38 cellular contexts compared by ENCODE assay signal in genomic region chr18:31946305-31947046, GRCh38.
"Had no signal": no experiment of that assay in that cellular context is flagged by ENCODE, and none has a peak within 500 bp of the region (broad histone marks: within the 10 kb centered on the region; RNA-seq: fewer than 3 reads in every experiment).

No MANE protein-coding gene starts in this region.

- ATAC-seq: body of pancreas; gastrocnemius medialis; left cardiac atrium; left ventricle myocardium superior; sciatic nerve; stimulated activated naive B cell treated with anti-CD40 and anti-IgM and Interleukin-4, amounts not matched to agents 10 μg/mL and 1 μg/mL and 100 μg/mL, for 72 hours; T-cell had no signal

- DNase-seq: activated CD4-positive, alpha-beta T cell treated with anti-CD3 and anti-CD28 coated beads for 4 hours; activated CD4-positive, alpha-beta T cell treated with anti-CD3 and anti-CD28 coated beads, Interleukin-2, amount 50 U/mL, for 4 hours; activated CD8-positive, alpha-beta memory T cell treated with anti-CD3 and anti-CD28 coated beads for 24 hours; activated effector memory CD4-positive, alpha-beta T cell treated with anti-CD3 and anti-CD28 coated beads, Interleukin-2, amount 50 U/mL, for 16 hours; activated naive CD4-positive, alpha-beta T cell treated with anti-CD3 and anti-CD28 coated beads for 36 hours; activated naive CD8-positive, alpha-beta T cell treated with anti-CD3 and anti-CD28 coated beads for 36 hours; adrenal gland; aorta; body of pancreas; cerebellar nuclear complex; dorsolateral prefrontal cortex; effector memory CD4-positive, alpha-beta T cell; erythroblast; gastrocnemius medialis; glutamatergic neuron; left cardiac atrium; left ventricle myocardium superior; naive B cell; nephron progenitor cell; ovary; retina; stimulated activated CD4-positive, alpha-beta T cell treated with anti-CD3 and anti-CD28 coated beads, Interleukin-12 subunit alpha, Interleukin-12 subunit beta, amount 100 ng/mL, for 4 hours; stimulated activated CD4-positive, alpha-beta T cell treated with anti-CD3 and anti-CD28 coated beads, Interleukin-4, amount 100 ng/mL, for 4 hours; stimulated activated CD8-positive, alpha-beta memory T cell treated with anti-CD3 and anti-CD28 coated beads, Interleukin-4, amount 100 ng/mL, for 48 hours; stimulated activated naive B cell treated with anti-CD40 and anti-IgM and Interleukin-4, amounts not matched to agents 10 μg/mL and 1 μg/mL and 100 μg/mL, for 72 hours; stomach; T-cell; thyroid gland; upper lobe of left lung had no signal

- H3K27ac ChIP-seq: adrenal gland, body of pancreas, cardiac muscle cell, coronary artery, dorsolateral prefrontal cortex, gastrocnemius medialis, ovary, prostate gland, skin epidermis, stomach, thyroid gland, upper lobe of left lung, vagina had no signal

- H3K36me3 ChIP-seq: adrenal gland, cardiac muscle cell, gastrocnemius medialis, ovary, prostate gland, stomach, thyroid gland, upper lobe of left lung, vagina had no signal

- H3K4me1 ChIP-seq: prostate gland had no signal

- H3K4me3 Mint-ChIP-seq: activated naive CD4-positive, alpha-beta T cell treated with anti-CD3 and anti-CD28 coated beads for 36 hours; activated naive CD8-positive, alpha-beta T cell treated with anti-CD3 and anti-CD28 coated beads for 36 hours; activated T-helper 1 cell treated with anti-CD3 and anti-CD28 coated beads, Interleukin-12 subunit alpha, Interleukin-12 subunit beta, Interleukin-2, Interleukin-4 antibody, amounts not matched to agents 30 ng/mL and 10 ng/mL and 1 ng/mL, durations not matched to agents 14 hours and 24 hours and 36 hours; mesothelial cell of epicardium; nephron progenitor cell; stimulated activated naive B cell treated with anti-CD40 and anti-IgM and Interleukin-4, amounts not matched to agents 10 μg/mL and 1 μg/mL and 100 μg/mL, for 72 hours; T-cell had no signal

- H3K27me3 ChIP-seq: adrenal gland, body of pancreas, cardiac muscle cell, dorsolateral prefrontal cortex, gastrocnemius medialis, ovary, stomach, thyroid gland, upper lobe of left lung, vagina had no signal

- H3K9me3 Mint-ChIP-seq: activated naive CD4-positive, alpha-beta T cell treated with anti-CD3 and anti-CD28 coated beads for 36 hours; activated naive CD8-positive, alpha-beta T cell treated with anti-CD3 and anti-CD28 coated beads for 36 hours; activated T-helper 1 cell treated with anti-CD3 and anti-CD28 coated beads, Interleukin-12 subunit alpha, Interleukin-12 subunit beta, Interleukin-2, Interleukin-4 antibody, amounts not matched to agents 30 ng/mL and 10 ng/mL and 1 ng/mL, durations not matched to agents 14 hours and 24 hours and 36 hours; mesothelial cell of epicardium; naive B cell; nephron progenitor cell; stimulated activated naive B cell treated with anti-CD40 and anti-IgM and Interleukin-4, amounts not matched to agents 10 μg/mL and 1 μg/mL and 100 μg/mL, for 72 hours; T-cell; T-helper 2 cell treated with Interferon-gamma antibody and Interleukin-4, amounts not matched to agents 5 μg/mL and 100 μg/mL, for 36 hours had no signal

- H3K27ac Mint-ChIP-seq: activated naive CD4-positive, alpha-beta T cell treated with anti-CD3 and anti-CD28 coated beads for 36 hours; activated naive CD8-positive, alpha-beta T cell treated with anti-CD3 and anti-CD28 coated beads for 36 hours; activated T-helper 1 cell treated with anti-CD3 and anti-CD28 coated beads, Interleukin-12 subunit alpha, Interleukin-12 subunit beta, Interleukin-2, Interleukin-4 antibody, amounts not matched to agents 30 ng/mL and 10 ng/mL and 1 ng/mL, durations not matched to agents 14 hours and 24 hours and 36 hours; mesothelial cell of epicardium; nephron progenitor cell; stimulated activated naive B cell treated with anti-CD40 and anti-IgM and Interleukin-4, amounts not matched to agents 10 μg/mL and 1 μg/mL and 100 μg/mL, for 72 hours; T-helper 2 cell treated with Interferon-gamma antibody and Interleukin-4, amounts not matched to agents 5 μg/mL and 100 μg/mL, for 36 hours had no signal

- H3K4me3 ChIP-seq: adrenal gland, body of pancreas, cardiac muscle cell, coronary artery, dorsolateral prefrontal cortex, gastrocnemius medialis, ovary, prostate gland, skin epidermis, stomach, thyroid gland, upper lobe of left lung, vagina had no signal

- H3K27me3 Mint-ChIP-seq: activated naive CD8-positive, alpha-beta T cell treated with anti-CD3 and anti-CD28 coated beads for 36 hours; stimulated activated naive B cell treated with anti-CD40 and anti-IgM and Interleukin-4, amounts not matched to agents 10 μg/mL and 1 μg/mL and 100 μg/mL, for 72 hours; T-cell had no signal

- H3K9me3 ChIP-seq: adrenal gland, body of pancreas, gastrocnemius medialis, ovary, prostate gland, stomach, thyroid gland, upper lobe of left lung, vagina had no signal

- H3K36me3 Mint-ChIP-seq: mesothelial cell of epicardium; naive B cell; stimulated activated naive B cell treated with anti-CD40 and anti-IgM and Interleukin-4, amounts not matched to agents 10 μg/mL and 1 μg/mL and 100 μg/mL, for 72 hours; T-cell had no signal
